In the genomic region with DNA sequence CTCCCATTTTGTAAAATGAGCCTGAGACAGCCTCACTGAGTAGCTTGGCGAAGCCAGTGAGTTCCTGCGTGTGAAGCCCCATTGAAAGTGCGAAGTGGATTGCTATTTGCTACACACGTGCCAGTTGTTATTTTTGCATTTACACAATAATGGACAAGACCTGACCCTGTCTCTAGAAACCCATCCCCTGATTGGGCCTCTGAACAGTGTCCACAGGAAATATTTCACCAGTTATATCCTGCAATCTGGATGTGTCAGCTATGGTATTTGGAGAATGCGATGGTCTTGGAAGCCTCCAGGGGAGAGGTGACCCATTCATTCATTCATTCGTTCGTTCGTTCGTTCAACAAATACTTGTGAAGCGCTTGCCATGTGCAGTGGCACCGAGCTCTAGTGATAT, we compare ENCODE assay signal across 16 cellular contexts. TPM values are rescaled to one million over a fixed set of nuclear protein-coding genes. Genes with fewer than 3 reads are reported as not detected.
DNase-seq lines count a peak whose midpoint lies in the region; ATAC-seq and TF ChIP-seq lines count a peak whose summit lies in the region.
"Had no signal": no experiment of that assay in that cellular context is flagged by ENCODE, and none has a peak within 500 bp of the region (broad histone marks: within the 10 kb centered on the region; RNA-seq: fewer than 3 reads in every experiment).

No MANE protein-coding gene starts in this region.

- no peaks in the 10 kb centered on the region for H4K20me1 ChIP-seq in GM23248 (ENCODE audit: insufficient read depth)
- no peaks in the 10 kb centered on the region for H4K20me1 ChIP-seq in osteoblast (ENCODE audit: insufficient read depth, low read length)

- H3F3A ChIP-seq in GM23248 (ENCODE audit: insufficient read depth), result no peaks in the 10 kb centered on the region

- H3K36me3 Mint-ChIP-seq in endodermal cell (ENCODE audit: low read depth), result no peaks in the 10 kb centered on the region
- H3K36me3 Mint-ChIP-seq: CD8-positive, alpha-beta T cell had no signal

- POLR2A ChIA-PET in RWPE1 (lab: Yijun Ruan, JAX; ENCODE audit: low non-redundant PET), result no interaction called here

- H3K79me2 ChIP-seq in GM23248 (ENCODE audit: insufficient read depth) (no peaks in the 10 kb centered on the region), osteoblast (ENCODE audit: insufficient read depth, low read length) (no peaks in the 10 kb centered on the region)

- H3K9me3 ChIP-seq in GM23248 (ENCODE audit: low read depth) (no peaks in the 10 kb centered on the region), endodermal cell (ENCODE audit: control insufficient read depth, low read length) (no peaks in the 10 kb centered on the region), osteoblast (ENCODE audit: low read depth, low read length) (no peaks in the 10 kb centered on the region)
- H3K9me3 ChIP-seq: gastrocnemius medialis, pancreas had no signal

- no peak overlapping the region for H3K4me2 ChIP-seq in GM23248 (ENCODE audit: unreplicated experiment)
- no peak overlapping the region for H3K4me2 ChIP-seq in osteoblast (ENCODE audit: insufficient read depth, low read length)

- ATAC-seq in HG02678 (IDR thresholded peaks at IDR 0.05; ENCODE audit: unreplicated experiment), result no peak
- ATAC-seq: activated CD8-positive, alpha-beta T cell treated with anti-CD3 and anti-CD28 coated beads for 36 hours; CD8-positive, alpha-beta T cell; effector memory CD8-positive, alpha-beta T cell; gastrocnemius medialis; stimulated activated naive CD8-positive, alpha-beta T cell treated with anti-CD3 and anti-CD28 coated beads, Interleukin-15, amount 100 ng/mL, for 72 hours had no signal

- H3K27me3 ChIP-seq in GM23248 (replicated peaks; ENCODE audit: insufficient read depth), result no peaks in the 10 kb centered on the region
- no peaks in the 10 kb centered on the region for H3K27me3 ChIP-seq in endodermal cell (ENCODE audit: control insufficient read depth, insufficient read depth, low read length, poor library complexity, severe bottlenecking)
- no peaks in the 10 kb centered on the region for H3K27me3 ChIP-seq in osteoblast (ENCODE audit: insufficient read depth, low read length)
- H3K27me3 ChIP-seq: gastrocnemius medialis, pancreas had no signal

- CTCF ChIA-PET in RWPE1 (lab: Yijun Ruan, JAX), result interaction anchor here (0.8 kb wide), 1 partner anchor 52 kb away, joined by 3 read pairs; no protein-coding TSS in a partner anchor

- H3K9me3 Mint-ChIP-seq in endodermal cell, result no peaks in the 10 kb centered on the region
- H3K9me3 Mint-ChIP-seq: activated CD8-positive, alpha-beta T cell treated with anti-CD3 and anti-CD28 coated beads for 36 hours; CD8-positive, alpha-beta T cell; effector memory CD8-positive, alpha-beta T cell had no signal

- peak overlapping the region; percentile 29 for H3K27ac Mint-ChIP-seq in endodermal cell
- H3K27ac Mint-ChIP-seq: activated CD8-positive, alpha-beta T cell treated with anti-CD3 and anti-CD28 coated beads for 36 hours; CD8-positive, alpha-beta T cell; effector memory CD8-positive, alpha-beta T cell; stimulated activated naive CD8-positive, alpha-beta T cell treated with anti-CD3 and anti-CD28 coated beads, Interleukin-15, amount 100 ng/mL, for 72 hours had no signal

- DNase-seq in GM23248, result peak; percentile 45
- peak; percentile 24 for DNase-seq in RWPE1 (ENCODE audit: low spot score)
- DNase-seq in endodermal cell, result no peak
- DNase-seq in osteoblast (ENCODE audit: insufficient read length, low spot score, missing footprints), result peak; percentile 91
- DNase-seq in RPMI8226, result no peak
- no peak for DNase-seq in activated CD4-positive, alpha-beta T cell treated with anti-CD3 and anti-CD28 coated beads, Interleukin-2, amount 50 U/mL, for 48 hours
- DNase-seq: activated CD8-positive, alpha-beta T cell treated with anti-CD3 and anti-CD28 coated beads for 36 hours; CD8-positive, alpha-beta T cell; effector memory CD8-positive, alpha-beta T cell; gastrocnemius medialis; NCI-H1436 treated with DMSO at 0.1 percent for 48 hours; pancreas; stimulated activated CD4-positive, alpha-beta T cell treated with anti-CD3 and anti-CD28 coated beads, Interleukin-12 subunit alpha, Interleukin-12 subunit beta, amount 100 ng/mL, for 4 hours; stimulated activated naive CD8-positive, alpha-beta T cell treated with anti-CD3 and anti-CD28 coated beads, Interleukin-15, amount 100 ng/mL, for 72 hours had no signal

- H3K4me1 ChIP-seq in GM23248 (ENCODE audit: insufficient read depth) (peaks cover 17% of the 10 kb centered on the region), endodermal cell (ENCODE audit: control insufficient read depth, insufficient read depth, low read length) (no peaks in the 10 kb centered on the region), osteoblast (ENCODE audit: insufficient read depth, low read length) (peaks cover 25% of the 10 kb centered on the region)
- H3K4me1 ChIP-seq: pancreas had no signal

- H3K27ac ChIP-seq in GM23248 (no peak overlapping the region), RWPE1 (no peak overlapping the region), endodermal cell (ENCODE audit: low read depth, low read length) (no peak overlapping the region), osteoblast (ENCODE audit: low read depth, low read length) (peak overlapping the region; percentile 49)
- H3K27ac ChIP-seq: gastrocnemius medialis, pancreas, SK-N-MC had no signal

- no peak overlapping the region for H3K9ac ChIP-seq in GM23248
- no peak overlapping the region for H3K9ac ChIP-seq in endodermal cell (ENCODE audit: extremely low read depth, low read length, poor library complexity, severe bottlenecking)

- no peaks in the 10 kb centered on the region for H3K27me3 Mint-ChIP-seq in endodermal cell (ENCODE audit: insufficient read depth)

- H3K36me3 ChIP-seq in GM23248 (ENCODE audit: low read depth) (no peaks in the 10 kb centered on the region), endodermal cell (ENCODE audit: control insufficient read depth, insufficient read depth, low read length) (no peaks in the 10 kb centered on the region), osteoblast (ENCODE audit: insufficient read depth, low read length) (no peaks in the 10 kb centered on the region)
- H3K36me3 ChIP-seq: gastrocnemius medialis, pancreas had no signal

- peaks cover 36% of the 10 kb centered on the region for H3K4me1 Mint-ChIP-seq in endodermal cell

- in situ Hi-C loops in GM23248 (cut with MboI), result no loop called here

- TF ChIP-seq CTCF in RWPE1 (conservative IDR thresholded peaks at IDR 0.05; ENCODE audit: low read depth) (no peak), endodermal cell (conservative IDR thresholded peaks at IDR 0.05) (no peak), osteoblast (IDR thresholded peaks at IDR 0.05; ENCODE audit: extremely low read depth, low read depth, low read length) (no peak)

- H2AFZ ChIP-seq in GM23248, result no peak overlapping the region
- H2AFZ ChIP-seq in osteoblast (ENCODE audit: low read length), result peak overlapping the region; percentile 11

- no peak overlapping the region for H3K4me3 ChIP-seq in GM23248
- H3K4me3 ChIP-seq in endodermal cell (ENCODE audit: low read length), result no peak overlapping the region
- no peak overlapping the region for H3K4me3 ChIP-seq in osteoblast (ENCODE audit: insufficient read depth, low read length)
- H3K4me3 ChIP-seq: gastrocnemius medialis, pancreas, SK-N-MC had no signal

- 74 to 77% methylated on average over 11 of the region's 11 CpGs for WGBS in GM23248 (ENCODE audit: low coverage in 1 of 2, low lambda C conversion rate in 2 of 2, missing lambda C conversion rate in 2 of 2), 2 experiments
- WGBS in endodermal cell (ENCODE audit: insufficient coverage in 1 of 2, insufficient read length in 1 of 2), 2 experiments, result 67 to 80% methylated on average over 11 of the region's 11 CpGs

- no peak overlapping the region for H3K4me3 Mint-ChIP-seq in endodermal cell
- H3K4me3 Mint-ChIP-seq: activated CD8-positive, alpha-beta T cell treated with anti-CD3 and anti-CD28 coated beads for 36 hours; CD8-positive, alpha-beta T cell; effector memory CD8-positive, alpha-beta T cell; stimulated activated naive CD8-positive, alpha-beta T cell treated with anti-CD3 and anti-CD28 coated beads, Interleukin-15, amount 100 ng/mL, for 72 hours had no signal

- H3K9me2 ChIP-seq in GM23248 (ENCODE audit: insufficient read depth), result no peaks in the 10 kb centered on the region

RNA-seq across cellular contexts. Expression of a gene that starts 37.1 kb away (rescaled TPM):
- 17.2 and 17.3 TPM in 2 replicates for total RNA-seq in GM23248 (2014; rRNA removed; shearing (Covaris generic))
- polyA plus RNA-seq in GM23248 (2016; fragmentation: Nextera tagmentation; extraction: Ambion mirVana), result 12.8 and 15.2 TPM in 2 replicates
- total RNA-seq in endodermal cell (10 to 100 TPM; 15.9 to 20.7 TPM), osteoblast (1.1 and 1.8 TPM in 2 replicates)
- 5.3 TPM for polyA plus RNA-seq in endodermal cell (2013, experiment 1 of 2)
- polyA plus RNA-seq in endodermal cell (2013, experiment 2 of 2), result 7.2 TPM
- total RNA-seq: activated CD8-positive, alpha-beta T cell treated with anti-CD3 and anti-CD28 coated beads for 36 hours; CD8-positive, alpha-beta T cell had no signal

Comparison
In these comparisons a context has a peak if more than half of its experiments do, and no peak if none do; other contexts are left out.
1. DNase-seq: peak in GM23248 (single experiment), RWPE1 (single experiment) and osteoblast (single experiment); none in endodermal cell (single experiment), RPMI8226 (single experiment) and activated CD4-positive, alpha-beta T cell treated with anti-CD3 and anti-CD28 coated beads, Interleukin-2, amount 50 U/mL, for 48 hours (0 of 2).